16 cellular contexts compared by ENCODE assay signal in genomic region chr1:53130598-53130877, GRCh38. TPM values are rescaled to one million over a fixed set of nuclear protein-coding genes. Genes with fewer than 3 reads are reported as not detected.
"Had no signal": no experiment of that assay in that cellular context is flagged by ENCODE, and none has a peak within 500 bp of the region (broad histone marks: within the 10 kb centered on the region; RNA-seq: fewer than 3 reads in every experiment).

No MANE protein-coding gene starts in this region.

- H3K27ac ChIP-seq: breast epithelium had no signal

- H3K27me3 ChIP-seq: breast epithelium had no signal

- H3K4me3 ChIP-seq: breast epithelium, skin epidermis had no signal

- H3K9ac ChIP-seq: SK-N-SH had no signal

- H3K9me3 ChIP-seq: breast epithelium, SK-N-SH had no signal

- DNase-seq: activated CD4-positive, alpha-beta T cell treated with anti-CD3 and anti-CD28 coated beads, Interleukin-2, amount 50 U/mL, for 1 hour; activated CD8-positive, alpha-beta memory T cell treated with anti-CD3 and anti-CD28 coated beads for 24 hours; activated naive CD4-positive, alpha-beta T cell treated with Interleukin-2 at 50 U/mL for 16 hours; mammary epithelial cell; SK-N-SH; stimulated activated CD4-positive, alpha-beta T cell treated with anti-CD3 and anti-CD28 coated beads, Interleukin-4, amount 100 ng/mL, for 24 hours; stimulated activated naive CD4-positive, alpha-beta T cell; T-cell; T-helper 9 cell; trophoblast cell had no signal

- H3K36me3 ChIP-seq: breast epithelium had no signal

- H3K4me1 ChIP-seq: breast epithelium had no signal

- H3K4me2 ChIP-seq: SK-N-SH had no signal

- ATAC-seq: activated CD4-positive, CD25-positive, alpha-beta regulatory T cell treated with anti-CD3 and anti-CD28 coated beads, Interleukin-2, amount 50 U/mL, for 24 hours; T-cell had no signal

RNA-seq across cellular contexts. Expression of gene SLC1A7, which starts 11.9 kb away (rescaled TPM):
- total RNA-seq: glomerular endothelial cell, mammary epithelial cell, osteocyte had no signal
- polyA plus RNA-seq: mammary epithelial cell, neural cell, SK-N-SH had no signal
